In genomic region chr11:43998308-43998707, GRCh38 we compare ENCODE assay signal across 25 cellular contexts. TPM values are rescaled to one million over a fixed set of nuclear protein-coding genes. Genes with fewer than 3 reads are reported as not detected.
"Had no signal": no experiment of that assay in that cellular context is flagged by ENCODE, and none has a peak within 500 bp of the region (broad histone marks: within the 10 kb centered on the region; RNA-seq: fewer than 3 reads in every experiment).

No MANE protein-coding gene starts in this region.

- H3K9me3 ChIP-seq: SK-N-SH had no signal

- DNase-seq: IMR-90, Karpas-422, KG1, MM.1S, NCI-H1092 treated with DMSO at 0.1 percent for 48 hours, NCI-H1436, NCI-H187, NCI-H2029, NCI-H2081 treated with DMSO at 0.1 percent for 48 hours, NCI-H2171, NCI-H226, NCI-H446, NCI-H510A, NCI-H524 treated with DMSO at 0.1 percent for 48 hours, NCI-H69, NCI-H774, PC-3, SHP77, SK-N-SH had no signal

- ATAC-seq: HepG2, Panc1, PC-3 had no signal

- H3K27ac ChIP-seq: RWPE1 had no signal

RNA-seq across cellular contexts. Expression of gene ACCSL, which starts 49.5 kb away (rescaled TPM):
- total RNA-seq: HepG2, HT1080, IMR-90, M059J, OCI-LY7, PC-3 had no signal
- polyA plus RNA-seq: HepG2, IMR-90, SK-N-SH had no signal

RNA-seq across cellular contexts. Expression of gene C11orf96, which starts 55.9 kb away (rescaled TPM):
- total RNA-seq: HepG2, OCI-LY7 had no signal
